In the genomic region with DNA sequence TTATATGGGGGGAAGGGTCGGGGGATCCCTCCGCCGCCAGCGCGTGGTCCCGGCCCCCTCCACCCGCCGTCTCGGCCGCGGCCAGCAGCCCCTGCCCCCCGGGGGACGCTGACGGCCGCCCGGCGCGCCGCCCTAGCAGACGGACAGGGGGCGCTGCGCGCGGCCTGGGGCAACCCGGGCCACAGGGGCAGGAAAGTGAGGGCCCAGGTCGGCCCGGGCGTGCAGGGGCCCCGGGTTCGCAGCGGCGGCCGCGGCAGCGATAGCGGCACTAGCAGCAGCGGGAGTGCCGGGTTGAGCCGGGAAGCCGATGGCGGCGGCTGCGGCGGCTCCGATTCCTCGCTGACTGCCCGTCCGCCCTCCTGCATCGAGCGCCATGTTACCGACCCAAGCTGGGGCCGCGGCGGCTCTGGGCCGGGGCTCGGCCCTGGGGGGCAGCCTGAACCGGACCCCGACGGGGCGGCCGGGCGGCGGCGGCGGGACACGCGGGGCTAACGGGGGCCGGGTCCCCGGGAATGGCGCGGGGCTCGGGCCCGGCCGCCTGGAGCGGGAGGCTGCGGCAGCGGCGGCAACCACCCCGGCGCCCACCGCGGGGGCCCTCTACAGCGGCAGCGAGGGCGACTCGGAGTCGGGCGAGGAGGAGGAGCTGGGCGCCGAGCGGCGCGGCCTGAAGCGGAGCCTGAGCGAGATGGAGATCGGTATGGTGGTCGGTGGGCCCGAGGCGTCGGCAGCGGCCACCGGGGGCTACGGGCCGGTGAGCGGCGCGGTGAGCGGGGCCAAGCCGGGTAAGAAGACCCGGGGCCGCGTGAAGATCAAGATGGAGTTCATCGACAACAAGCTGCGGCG, we compare ENCODE assay signal across 8 cellular contexts. TPM values are rescaled to one million over a fixed set of nuclear protein-coding genes. Genes with fewer than 3 reads are reported as not detected.
DNase-seq lines count a peak whose midpoint lies in the region; ATAC-seq and TF ChIP-seq lines count a peak whose summit lies in the region.

No MANE protein-coding gene starts in this region.

- H3K27ac ChIP-seq in esophagus squamous epithelium (peak overlapping the region; percentile 93 to 99 (median 99)), ovary (peak overlapping the region; percentile 91)

- peak; percentile 13 to 68 for TF ChIP-seq CTCF in Caco-2 (IDR thresholded peaks at IDR 0.05; ENCODE audit: insufficient read depth in 1 of 2, low read depth in 1 of 2, low read length in 1 of 2, severe bottlenecking in 1 of 2, unreplicated experiment in 1 of 2)
- TF ChIP-seq CTCF in esophagus squamous epithelium (IDR thresholded peaks at IDR 0.05) = peak in 5 of 6 experiments; percentile 60 to 93 (median 88)
- TF ChIP-seq CTCF in ovary (IDR thresholded peaks at IDR 0.05) = peak; percentile 26 to 91 (median 83)

- TF ChIP-seq POLR2A in esophagus squamous epithelium (IDR thresholded peaks at IDR 0.05) (peak in 3 of 4 donors; percentile 75 to 87 (median 83)), ovary (IDR thresholded peaks at IDR 0.05) (peak; percentile 66)

- peaks cover 3% of the 10 kb centered on the region for H3K36me3 ChIP-seq in Caco-2 (ENCODE audit: control insufficient read depth, insufficient read depth, low read length)
- peaks cover 0 to 16% (median 7%) of the 10 kb centered on the region in 3 donors for H3K36me3 ChIP-seq in esophagus squamous epithelium
- no peaks in the 10 kb centered on the region for H3K36me3 ChIP-seq in ovary

- intact Hi-C loops in Caco-2 (cut with micrococcal nuclease; ENCODE audit: unreplicated experiment) (loop anchor here (1.0 to 5.0 kb wide), 5 partner anchors 56 to 425 kb away; a partner anchor contains a TSS), esophagus squamous epithelium (cut with DNase I) (no loop called here), ovary (cut with DNase I) (no loop called here)

- WGBS in esophagus squamous epithelium, 2 donors = 0 to 3% methylated on average over 7 to 30 of the region's 116 CpGs
- 0 to 1% (median 1%) methylated on average over 34 to 116 of the region's 116 CpGs for WGBS in ovary, 3 donors

- H3K27me3 ChIP-seq in Caco-2 (replicated peaks; ENCODE audit: control insufficient read depth, insufficient read depth, low read length) (no peaks in the 10 kb centered on the region), esophagus squamous epithelium (no peaks in the 10 kb centered on the region), ovary (no peaks in the 10 kb centered on the region)

- H3K4me3 Mint-ChIP-seq in Caco-2 (ENCODE audit: unreplicated experiment) = peak overlapping the region; percentile 98
- H3K4me3 Mint-ChIP-seq in activated CD4-positive, alpha-beta memory T cell treated with anti-CD3 and anti-CD28 coated beads, Interleukin-2, amount 10 ng/mL, durations not matched to agents 7 days and 5 days = peak overlapping the region; percentile 95

- H3K36me3 Mint-ChIP-seq in Caco-2 (ENCODE audit: insufficient read depth, unreplicated experiment) = peaks cover 51% of the 10 kb centered on the region
- H3K36me3 Mint-ChIP-seq in activated CD4-positive, alpha-beta memory T cell treated with anti-CD3 and anti-CD28 coated beads, Interleukin-2, amount 10 ng/mL, durations not matched to agents 7 days and 5 days (ENCODE audit: low read depth) = peaks cover 41% of the 10 kb centered on the region

- no peak for TF ChIP-seq EP300 in ovary (IDR thresholded peaks at IDR 0.05)

- peaks cover 12% of the 10 kb centered on the region for H3K4me1 Mint-ChIP-seq in Caco-2 (ENCODE audit: low read depth, unreplicated experiment)
- H3K4me1 Mint-ChIP-seq in activated CD4-positive, alpha-beta memory T cell treated with anti-CD3 and anti-CD28 coated beads, Interleukin-2, amount 10 ng/mL, durations not matched to agents 7 days and 5 days = peaks cover 49% of the 10 kb centered on the region

- POLR2A ChIA-PET in Caco-2 (lab: Charles Lee) = interaction anchor here (1.0 to 1.5 kb wide), 3 partner anchors 10 to 242 kb away, joined by 3 to 16 read pairs (median 8); a partner anchor contains a TSS
- POLR2A ChIA-PET in activated CD4-positive, alpha-beta memory T cell treated with anti-CD3 and anti-CD28 coated beads, Interleukin-2, amount 10 ng/mL, durations not matched to agents 7 days and 5 days (lab: Charles Lee) = interaction anchor here (0.6 to 5.7 kb wide), 13 partner anchors 8 to 1099 kb away, joined by 3 to 51 read pairs (median 4); a partner anchor contains a TSS

- BruUV-seq in Caco-2 (replicated peaks; lab: Mats Ljungman, UMichigan) = TSS peak; percentile 18

- H3K4me3 ChIP-seq in Caco-2 (ENCODE audit: low read depth, low read length) (peak overlapping the region; percentile 95), esophagus squamous epithelium (peak overlapping the region; percentile 76 to 99 (median 98)), ovary (peak overlapping the region; percentile 83)

- H3K27ac Mint-ChIP-seq in Caco-2 (ENCODE audit: unreplicated experiment) = peak overlapping the region; percentile 91
- peak overlapping the region; percentile 88 for H3K27ac Mint-ChIP-seq in activated CD4-positive, alpha-beta memory T cell treated with anti-CD3 and anti-CD28 coated beads, Interleukin-2, amount 10 ng/mL, durations not matched to agents 7 days and 5 days

- CTCF ChIA-PET in Caco-2 (lab: Charles Lee) = interaction anchor here (0.6 to 1.2 kb wide), 5 partner anchors 11 to 425 kb away, joined by 3 to 5 read pairs (median 4); a partner anchor contains a TSS
- CTCF ChIA-PET in activated CD4-positive, alpha-beta memory T cell treated with anti-CD3 and anti-CD28 coated beads, Interleukin-2, amount 10 ng/mL, durations not matched to agents 7 days and 5 days (lab: Charles Lee) = interaction anchor here (1.0 to 1.5 kb wide), 3 partner anchors 11 to 257 kb away, joined by 3 to 5 read pairs (median 4); a partner anchor contains a TSS

- no peaks in the 10 kb centered on the region for H3K9me3 Mint-ChIP-seq in Caco-2 (ENCODE audit: unreplicated experiment)
- no peaks in the 10 kb centered on the region for H3K9me3 Mint-ChIP-seq in activated CD4-positive, alpha-beta memory T cell treated with anti-CD3 and anti-CD28 coated beads, Interleukin-2, amount 10 ng/mL, durations not matched to agents 7 days and 5 days

- DNase-seq in Caco-2 = peak in 1 of 2 experiments; percentile 44
- DNase-seq in activated CD4-positive, alpha-beta memory T cell treated with anti-CD3 and anti-CD28 coated beads, Interleukin-2, amount 10 ng/mL, durations not matched to agents 7 days and 5 days = peak; percentile 45
- DNase-seq in esophagus squamous epithelium (lab: John Stamatoyannopoulos, UW) = no peak
- peak in 3 of 5 donors; percentile 29 to 70 (median 63) for DNase-seq in ovary
- no peak for DNase-seq in NCI-H1694 treated with DMSO at 0.1 percent for 48 hours (lab: John Stamatoyannopoulos, UW)
- DNase-seq in RKO (ENCODE audit: low spot score) = no peak

- peaks cover 25% of the 10 kb centered on the region; the same call in 1 of the 2 replicates for H3K4me1 ChIP-seq in Caco-2
- H3K4me1 ChIP-seq in esophagus squamous epithelium = peaks cover 28 to 53% (median 29%) of the 10 kb centered on the region in 3 donors
- H3K4me1 ChIP-seq in ovary (ENCODE audit: insufficient read depth) = peaks cover 14% of the 10 kb centered on the region

- H3K27me3 Mint-ChIP-seq in Caco-2 (ENCODE audit: insufficient read depth, unreplicated experiment) = no peaks in the 10 kb centered on the region
- H3K27me3 Mint-ChIP-seq in activated CD4-positive, alpha-beta memory T cell treated with anti-CD3 and anti-CD28 coated beads, Interleukin-2, amount 10 ng/mL, durations not matched to agents 7 days and 5 days = no peaks in the 10 kb centered on the region

- H3K9me3 ChIP-seq in Caco-2 (no peaks in the 10 kb centered on the region), esophagus squamous epithelium (no peaks in the 10 kb centered on the region), ovary (no peaks in the 10 kb centered on the region)

- ATAC-seq in GM19395 (IDR thresholded peaks at IDR 0.05; ENCODE audit: unreplicated experiment) (peak; percentile 26), HG03460 (IDR thresholded peaks at IDR 0.05; ENCODE audit: unreplicated experiment) (peak; percentile 21)

RNA-seq across cellular contexts. Expression of a gene that starts 0.4 kb away (rescaled TPM):
- total RNA-seq in Caco-2 (2022) (31.3 and 32.1 TPM in 2 replicates), esophagus squamous epithelium (10 to 100 TPM; 22.0 to 38.9 (median 35.3) TPM), ovary (10 to 100 TPM; 21.0 to 73.3 (median 38.0) TPM)
- 10 to 100 TPM; 45.8 to 45.9 TPM for total RNA-seq in activated CD4-positive, alpha-beta memory T cell treated with anti-CD3 and anti-CD28 coated beads, Interleukin-2, amount 10 ng/mL, durations not matched to agents 7 days and 5 days
- polyA plus RNA-seq in ovary = 10 to 100 TPM; 26.6 to 26.9 TPM

RNA-seq across cellular contexts. Expression of a gene that starts 10.5 kb away (rescaled TPM):
- 16.7 and 16.8 TPM in 2 replicates for total RNA-seq in Caco-2 (2022)
- 10 to 100 TPM; 45.0 to 45.9 TPM for total RNA-seq in activated CD4-positive, alpha-beta memory T cell treated with anti-CD3 and anti-CD28 coated beads, Interleukin-2, amount 10 ng/mL, durations not matched to agents 7 days and 5 days
- 10 to 100 TPM; 26.2 to 50.9 (median 32.5) TPM for total RNA-seq in esophagus squamous epithelium
- total RNA-seq in ovary = 10 to 100 TPM; 24.2 to 44.5 (median 33.0) TPM
- 10 to 100 TPM; 15.9 to 20.8 TPM for polyA plus RNA-seq in ovary

RNA-seq across cellular contexts. Expression of a gene that starts 57.8 kb away (rescaled TPM):
- 56.1 and 62.6 TPM in 2 replicates for total RNA-seq in Caco-2 (2022)
- 10 to 100 TPM; 39.6 to 42.5 TPM for total RNA-seq in activated CD4-positive, alpha-beta memory T cell treated with anti-CD3 and anti-CD28 coated beads, Interleukin-2, amount 10 ng/mL, durations not matched to agents 7 days and 5 days
- total RNA-seq in esophagus squamous epithelium = 100 to 1,000 TPM in 1 of 4 donors, 10 to 100 TPM in 3; 57.7 to 101 (median 81.5) TPM
- 100 to 1,000 TPM in 1 of 7 donors, 10 to 100 TPM in 6; 25.0 to 120 (median 44.7) TPM for total RNA-seq in ovary
- polyA plus RNA-seq in ovary = 10 to 100 TPM; 13.6 to 55.5 TPM

Comparison
In these comparisons a context has a peak if more than half of its experiments do, and no peak if none do; other contexts are left out.
1. DNase-seq: peak in activated CD4-positive, alpha-beta memory T cell treated with anti-CD3 and anti-CD28 coated beads, Interleukin-2, amount 10 ng/mL, durations not matched to agents 7 days and 5 days (single experiment) and ovary (3 of 5); none in esophagus squamous epithelium (single experiment), NCI-H1694 treated with DMSO at 0.1 percent for 48 hours (single experiment) and RKO (single experiment).
2. Peak in every context shown above with its lines, with median percentiles within 50 percentile points of each other: H3K4me3 ChIP-seq and CTCF ChIP-seq.